In genomic region chr6:91462236-91462635, GRCh38 we compare ENCODE assay signal across 21 cellular contexts.
DNase-seq lines count a peak whose midpoint lies in the region; ATAC-seq and TF ChIP-seq lines count a peak whose summit lies in the region.
"Had no signal": no experiment of that assay in that cellular context is flagged by ENCODE, and none has a peak within 500 bp of the region (broad histone marks: within the 10 kb centered on the region; RNA-seq: fewer than 3 reads in every experiment).

No MANE protein-coding gene starts in this region.

- TF ChIP-seq CTCF in AG04450 (IDR thresholded peaks at IDR 0.05; ENCODE audit: low read depth, low read length) (no peak), IMR-90 (conservative IDR thresholded peaks at IDR 0.05; ENCODE audit: low read depth, low read length) (no peak), brain microvascular endothelial cell (IDR thresholded peaks at IDR 0.05; ENCODE audit: low read depth, low read length, missing control alignments) (no peak), coronary artery (IDR thresholded peaks at IDR 0.05) (no peak)
- no peak for TF ChIP-seq CTCF in CD8-positive, alpha-beta T cell (IDR thresholded peaks at IDR 0.05)

- no peak overlapping the region for H4K91ac ChIP-seq in IMR-90 (ENCODE audit: insufficient read depth, low read depth, low read length)

- intact Hi-C loops in IMR-90 (cut with micrococcal nuclease), result no loop called here
- intact Hi-C loops in CD8-positive, alpha-beta T cell (cut with DNase I, micrococcal nuclease), result no loop called here

- H3K27ac ChIP-seq in AG04450 (ENCODE audit: low read depth, low read length), result no peak overlapping the region
- no peak overlapping the region; the same call in 1 of the 2 replicates for H3K27ac ChIP-seq in IMR-90 (ENCODE audit: insufficient read depth, low read length)
- no peak overlapping the region for H3K27ac ChIP-seq in brain microvascular endothelial cell
- no peak overlapping the region for H3K27ac ChIP-seq in coronary artery
- H3K27ac ChIP-seq in CD8-positive, alpha-beta T cell (ENCODE audit: low read depth, low read length), result no peak overlapping the region
- H3K27ac ChIP-seq: SJCRH30 had no signal

- TF ChIP-seq RAD21 in IMR-90 (IDR thresholded peaks at IDR 0.05; ENCODE audit: low read length), result no peak

- POLR2A ChIA-PET in AG04450 (lab: Yijun Ruan, JAX) (no interaction called here), IMR-90 (lab: Charles Lee; ENCODE audit: unreplicated experiment) (no interaction called here)
- POLR2A ChIA-PET in CD8-positive, alpha-beta T cell (lab: Charles Lee), result no interaction called here

- H3K18ac ChIP-seq in IMR-90 (ENCODE audit: low read depth, low read length), result no peak overlapping the region; the same call in 1 of the 2 replicates

- ATAC-seq in IMR-90 (ENCODE audit: low read depth) (peak; percentile 76), GM18909 (IDR thresholded peaks at IDR 0.05; ENCODE audit: poor library complexity, unreplicated experiment) (no peak)
- ATAC-seq in CD8-positive, alpha-beta T cell, result no peak

- H2BK120ac ChIP-seq in IMR-90 (ENCODE audit: low read depth, low read length), result peak overlapping the region; percentile 53; the same call in 1 of the 2 replicates

- H4K20me1 ChIP-seq in IMR-90 (ENCODE audit: insufficient read depth, low read length), result no peaks in the 10 kb centered on the region

- TF ChIP-seq POLR2A in IMR-90 (IDR thresholded peaks at IDR 0.05; ENCODE audit: low read depth, low read length), result no peak

- no peak overlapping the region for H2BK15ac ChIP-seq in IMR-90 (ENCODE audit: low read depth, low read length)

- peaks cover 2% of the 10 kb centered on the region for H3K4me1 ChIP-seq in IMR-90 (ENCODE audit: control insufficient read depth, insufficient read depth, low read length)
- H3K4me1 ChIP-seq in CD8-positive, alpha-beta T cell (ENCODE audit: insufficient read depth, low read length), result no peaks in the 10 kb centered on the region
- H3K4me1 ChIP-seq: BE2C, SJCRH30 had no signal

- H3K27me3 ChIP-seq in AG04450 (ENCODE audit: control insufficient read depth, insufficient read depth, low read length) (no peaks in the 10 kb centered on the region), IMR-90 (ENCODE audit: control insufficient read depth, insufficient read depth, low read length) (no peaks in the 10 kb centered on the region), brain microvascular endothelial cell (replicated peaks) (no peaks in the 10 kb centered on the region)
- no peaks in the 10 kb centered on the region for H3K27me3 ChIP-seq in CD8-positive, alpha-beta T cell (ENCODE audit: insufficient read depth, low read length)
- H3K27me3 ChIP-seq: BE2C, MG63, SJCRH30 had no signal

- H3K9me3 ChIP-seq in AG04450 (ENCODE audit: control insufficient read depth, insufficient read depth, low read length), result no peaks in the 10 kb centered on the region
- H3K9me3 ChIP-seq in IMR-90 (ENCODE audit: control insufficient read depth, insufficient read depth, low read length), result no peaks in the 10 kb centered on the region
- H3K9me3 ChIP-seq in CD8-positive, alpha-beta T cell (ENCODE audit: low read length), result no peaks in the 10 kb centered on the region
- H3K9me3 ChIP-seq: BE2C, MG63 had no signal

- no peak overlapping the region for H3K4me3 ChIP-seq in AG04450 (ENCODE audit: low read depth, low read length)
- no peak overlapping the region for H3K4me3 ChIP-seq in IMR-90 (ENCODE audit: insufficient read depth, low read depth, low read length)
- no peak overlapping the region for H3K4me3 ChIP-seq in brain microvascular endothelial cell (ENCODE audit: low read depth, low read length)
- H3K4me3 ChIP-seq in coronary artery, result no peak overlapping the region
- H3K4me3 ChIP-seq in CD8-positive, alpha-beta T cell (ENCODE audit: low read depth, low read length), result no peak overlapping the region
- H3K4me3 ChIP-seq: MG63, SJCRH30 had no signal

- H3K4me2 ChIP-seq in IMR-90 (ENCODE audit: low read depth, low read length), result no peak overlapping the region; the same call in 1 of the 2 replicates

- H4K8ac ChIP-seq in IMR-90 (ENCODE audit: low read depth in 2 of 2, low read length in 2 of 2), result no peak overlapping the region

- dilution Hi-C loops in IMR-90 (cut with HindIII; ENCODE audit: low sequenced_read_pairs, unreplicated experiment), result no loop called here

- no peak overlapping the region for H2AK5ac ChIP-seq in IMR-90 (ENCODE audit: low read depth, low read length)

- no peak overlapping the region for H3K9ac ChIP-seq in IMR-90 (ENCODE audit: low read depth, low read length)

- H3K14ac ChIP-seq in IMR-90 (replicated peaks; ENCODE audit: low read depth, low read length), result no peak overlapping the region

- peaks cover under 1% of the 10 kb centered on the region for H3K9me3 Mint-ChIP-seq in CD8-positive, alpha-beta T cell
- H3K9me3 Mint-ChIP-seq: H9 had no signal

- DNase-seq in AG04450 (ENCODE audit: low read depth, low spot score) (peak; percentile 33), IMR-90 (peak; percentile 75), brain microvascular endothelial cell (peak; percentile 12), kidney tubule cell (ENCODE audit: low spot score) (peak; percentile 72), coronary artery (ENCODE audit: low spot score) (no peak)
- no peak for DNase-seq in activated CD8-positive, alpha-beta memory T cell treated with anti-CD3 and anti-CD28 coated beads for 24 hours
- no peak for DNase-seq in CD8-positive, alpha-beta T cell
- DNase-seq: BE2C; CD4-positive, CD25-positive, alpha-beta regulatory T cell; COR-L47; DMS79; H9; Kasumi-1; MG63; NCI-H1694 treated with DMSO at 0.1 percent for 48 hours; NCI-H2081 treated with DMSO at 0.1 percent for 48 hours; NCI-H446 treated with DMSO at 0.1 percent for 48 hours; NCI-H526 treated with DMSO at 0.1 percent for 48 hours; OCI-M1; SJCRH30 had no signal

- CTCF ChIA-PET in AG04450 (lab: Charles Lee) (interaction anchor here (0.9 kb wide), 1 partner anchor 133 kb away, joined by 3 read pairs; no protein-coding TSS in a partner anchor), IMR-90 (lab: Yijun Ruan, JAX) (no interaction called here)
- CTCF ChIA-PET in CD8-positive, alpha-beta T cell (lab: Charles Lee), result no interaction called here

- H2AK9ac ChIP-seq in IMR-90 (replicated peaks; ENCODE audit: low read depth, low read length, poor library complexity), result no peak overlapping the region

- no TSS peak for BruUV-seq in IMR-90 (replicated peaks; lab: Mats Ljungman, UMichigan)

- no peak overlapping the region for H3K4me3 Mint-ChIP-seq in CD8-positive, alpha-beta T cell
- H3K4me3 Mint-ChIP-seq: CD4-positive, CD25-positive, alpha-beta regulatory T cell; H9 had no signal

- no peak overlapping the region for H4K5ac ChIP-seq in IMR-90 (ENCODE audit: low read depth, low read length)

- WGBS in IMR-90 (ENCODE audit: extremely low coverage in 2 of 2, insufficient read length in 1 of 2), 2 experiments, result no CpG with 5 or more reads among the region's 2 CpGs

- no peak overlapping the region for H2BK20ac ChIP-seq in IMR-90 (ENCODE audit: low read depth, low read length)

- H3K9me1 ChIP-seq in IMR-90 (ENCODE audit: insufficient read depth, low read length), result no peaks in the 10 kb centered on the region

- H3K36me3 ChIP-seq in IMR-90 (ENCODE audit: control insufficient read depth, insufficient read depth, low read length) (no peaks in the 10 kb centered on the region), brain microvascular endothelial cell (replicated peaks) (no peaks in the 10 kb centered on the region)
- no peaks in the 10 kb centered on the region for H3K36me3 ChIP-seq in CD8-positive, alpha-beta T cell (ENCODE audit: insufficient read depth, low read length)
- H3K36me3 ChIP-seq: BE2C, MG63, SJCRH30 had no signal

- no peaks in the 10 kb centered on the region for H3K36me3 Mint-ChIP-seq in CD8-positive, alpha-beta T cell
- H3K36me3 Mint-ChIP-seq: CD4-positive, CD25-positive, alpha-beta regulatory T cell had no signal

- no peak overlapping the region for H3K27ac Mint-ChIP-seq in CD8-positive, alpha-beta T cell
- H3K27ac Mint-ChIP-seq: CD4-positive, CD25-positive, alpha-beta regulatory T cell; H9 had no signal

- H3K4ac ChIP-seq in IMR-90 (ENCODE audit: low read depth, low read length), result no peak overlapping the region

- H3K4me1 Mint-ChIP-seq in CD8-positive, alpha-beta T cell (ENCODE audit: low read depth), result no peaks in the 10 kb centered on the region
- H3K4me1 Mint-ChIP-seq: CD4-positive, CD25-positive, alpha-beta regulatory T cell; H9 had no signal

- H3K56ac ChIP-seq in IMR-90 (ENCODE audit: extremely low read depth, insufficient read depth, low read length), result no peak overlapping the region

- H3K23ac ChIP-seq in IMR-90 (ENCODE audit: low read depth, low read length), result no peak overlapping the region

- in situ Hi-C loops in IMR-90 (cut with MboI; ENCODE audit: low sequenced_read_pairs), result no loop called here
- in situ Hi-C loops in brain microvascular endothelial cell (cut with HindIII; ENCODE audit: low pct_ligation_motif_present, low sequenced_read_pairs), result no loop called here

- peak overlapping the region; percentile 97 for H2BK5ac ChIP-seq in IMR-90 (ENCODE audit: low read depth, low read length, poor library complexity, severe bottlenecking)

- no peaks in the 10 kb centered on the region for H3K27me3 Mint-ChIP-seq in CD8-positive, alpha-beta T cell (ENCODE audit: low read depth)
- H3K27me3 Mint-ChIP-seq: CD4-positive, CD25-positive, alpha-beta regulatory T cell had no signal

- no peaks in the 10 kb centered on the region for H3K79me1 ChIP-seq in IMR-90 (ENCODE audit: low read depth in 1 of 2, low read length in 2 of 2)

- H2AFZ ChIP-seq in IMR-90 (replicated peaks; ENCODE audit: low read length, poor library complexity), result no peak overlapping the region

TF ChIP-seq in IMR-90, 13 proteins besides CTCF, POLR2A, EP300 and RAD21 (continues in another document):
- TF ChIP-seq FOS (IDR thresholded peaks at IDR 0.05; ENCODE audit: low read depth, low read length) (no peak), RFX5 (IDR thresholded peaks at IDR 0.05; ENCODE audit: low read depth, low read length) (no peak), CHD1 (IDR thresholded peaks at IDR 0.05; ENCODE audit: low read depth, low read length) (no peak), MAFK (IDR thresholded peaks at IDR 0.05; ENCODE audit: low read depth, low read length) (no peak), BHLHE40 (IDR thresholded peaks at IDR 0.05; ENCODE audit: low read depth, low read length) (0 out of 2 replicates have a peak, but pooled peaks have one; percentile 30), MXI1 (IDR thresholded peaks at IDR 0.05; ENCODE audit: borderline replicate concordance, low read depth, low read length) (no peak), SMC3 (IDR thresholded peaks at IDR 0.05; ENCODE audit: low read depth, low read length) (no peak), CEBPB (IDR thresholded peaks at IDR 0.05; ENCODE audit: low read depth, low read length) (peak; percentile 20; the same call in 1 of the 2 replicates), USF2 (IDR thresholded peaks at IDR 0.05; ENCODE audit: low read depth, low read length) (no peak)

Comparison
In these comparisons a context has a peak if more than half of its experiments do, and no peak if none do; other contexts are left out.
1. DNase-seq: peak in AG04450 (single experiment), IMR-90 (single experiment), brain microvascular endothelial cell (single experiment) and kidney tubule cell (single experiment); none in activated CD8-positive, alpha-beta memory T cell treated with anti-CD3 and anti-CD28 coated beads for 24 hours (single experiment), coronary artery (single experiment) and CD8-positive, alpha-beta T cell (0 of 7).